ENCODE assay signal across 22 cellular contexts in genomic region chr11:62930157-62930556, GRCh38. TPM values are rescaled to one million over a fixed set of nuclear protein-coding genes. Genes with fewer than 3 reads are reported as not detected.
"Had no signal": no experiment of that assay in that cellular context is flagged by ENCODE, and none has a peak within 500 bp of the region (broad histone marks: within the 10 kb centered on the region; RNA-seq: fewer than 3 reads in every experiment).

No MANE protein-coding gene starts in this region.

- H3K27ac Mint-ChIP-seq: activated CD8-positive, alpha-beta T cell treated with anti-CD3 and anti-CD28 coated beads, Interleukin-2, amount 10 ng/mL, durations not matched to agents 7 days and 5 days; activated naive CD8-positive, alpha-beta T cell; natural killer cell; stimulated activated naive B cell treated with anti-CD40 and anti-IgM and Interleukin-4, amounts not matched to agents 10 μg/mL and 1 μg/mL and 100 μg/mL, for 72 hours; WTC11 had no signal

- H3K4me3 Mint-ChIP-seq: activated CD8-positive, alpha-beta T cell treated with anti-CD3 and anti-CD28 coated beads, Interleukin-2, amount 10 ng/mL, durations not matched to agents 7 days and 5 days; activated naive CD8-positive, alpha-beta T cell; central memory CD8-positive, alpha-beta T cell; natural killer cell; stimulated activated naive B cell treated with anti-CD40 and anti-IgM and Interleukin-4, amounts not matched to agents 10 μg/mL and 1 μg/mL and 100 μg/mL, for 72 hours; WTC11 had no signal

- H3K36me3 Mint-ChIP-seq: activated naive CD8-positive, alpha-beta T cell; natural killer cell; stimulated activated naive B cell treated with anti-CD40 and anti-IgM and Interleukin-4, amounts not matched to agents 10 μg/mL and 1 μg/mL and 100 μg/mL, for 72 hours; WTC11 had no signal

- H3K4me3 ChIP-seq: tibial artery, uterus had no signal

- H3K9me3 Mint-ChIP-seq: central memory CD8-positive, alpha-beta T cell; natural killer cell; stimulated activated naive B cell treated with anti-CD40 and anti-IgM and Interleukin-4, amounts not matched to agents 10 μg/mL and 1 μg/mL and 100 μg/mL, for 72 hours; WTC11 had no signal

- H3K36me3 ChIP-seq: tibial artery, uterus had no signal

- DNase-seq: activated CD4-positive, alpha-beta T cell treated with anti-CD3 and anti-CD28 coated beads for 48 hours; activated CD8-positive, alpha-beta memory T cell treated with anti-CD3 and anti-CD28 coated beads, Interleukin-2, amount 50 U/mL, for 4 hours; activated CD8-positive, alpha-beta T cell treated with anti-CD3 and anti-CD28 coated beads, Interleukin-2, amount 10 ng/mL, durations not matched to agents 7 days and 5 days; activated gamma-delta T cell; activated T-cell treated with anti-CD3 and anti-CD28 coated beads, Interleukin-2, amount 50 U/mL, for 48 hours; amniotic stem cell; cortex of kidney; effector CD8-positive, alpha-beta T cell; foreskin keratinocyte; glutamatergic neuron; hypothalamus; kidney glomerular epithelial cell; mesendoderm; natural killer cell; stimulated activated CD4-positive, alpha-beta T cell treated with anti-CD3 and anti-CD28 coated beads, Interleukin-2, amount 100 ng/mL, for 48 hours; stimulated activated naive B cell treated with anti-CD40 and anti-IgM and Interleukin-4, amounts not matched to agents 10 μg/mL and 1 μg/mL and 100 μg/mL, for 72 hours; uterus had no signal

RNA-seq across cellular contexts. Expression of gene CHRM1, which starts 9.0 kb away (rescaled TPM):
- total RNA-seq: activated CD8-positive, alpha-beta T cell treated with anti-CD3 and anti-CD28 coated beads, Interleukin-2, amount 10 ng/mL, durations not matched to agents 7 days and 5 days; foreskin keratinocyte; natural killer cell; WTC11 had no signal

RNA-seq across cellular contexts. Expression of gene SLC22A6, which starts 54.6 kb away (rescaled TPM):
- total RNA-seq: activated CD8-positive, alpha-beta T cell treated with anti-CD3 and anti-CD28 coated beads, Interleukin-2, amount 10 ng/mL, durations not matched to agents 7 days and 5 days; foreskin keratinocyte; lower leg skin; natural killer cell; uterus; WTC11 had no signal
